ENCODE assay signal across 13 cellular contexts in genomic region chr12:2650261-2651060, GRCh38.
"Had no signal": no experiment of that assay in that cellular context is flagged by ENCODE, and none has a peak within 500 bp of the region (broad histone marks: within the 10 kb centered on the region; RNA-seq: fewer than 3 reads in every experiment).

No MANE protein-coding gene starts in this region.

- H3K27me3 ChIP-seq: gastroesophageal sphincter had no signal

- H3K4me3 ChIP-seq: gastroesophageal sphincter, psoas muscle, stomach had no signal

- H3K27ac ChIP-seq: psoas muscle, stomach had no signal

- H3K27ac Mint-ChIP-seq: activated naive CD8-positive, alpha-beta T cell treated with anti-CD3 and anti-CD28 coated beads, Interleukin-2, amount 10 ng/mL, durations not matched to agents 7 days and 5 days; T-helper 2 cell treated with Interferon-gamma antibody and Interleukin-4, amounts not matched to agents 5 μg/mL and 100 μg/mL, for 36 hours had no signal

- H3K4me1 ChIP-seq: psoas muscle had no signal

- ATAC-seq: gastroesophageal sphincter, left ventricle myocardium superior, psoas muscle, sciatic nerve had no signal

- H3K36me3 Mint-ChIP-seq: activated naive CD8-positive, alpha-beta T cell treated with anti-CD3 and anti-CD28 coated beads, Interleukin-2, amount 10 ng/mL, durations not matched to agents 7 days and 5 days had no signal

- DNase-seq: activated naive CD4-positive, alpha-beta T cell; activated naive CD8-positive, alpha-beta T cell treated with anti-CD3 and anti-CD28 coated beads, Interleukin-2, amount 10 ng/mL, durations not matched to agents 7 days and 5 days; anterior cingulate cortex; dermis blood vessel endothelial cell; left ventricle myocardium superior; mesenchymal stem cell; nephron progenitor cell; psoas muscle; stimulated activated CD4-positive, alpha-beta T cell treated with anti-CD3 and anti-CD28 coated beads, Interleukin-1b, Interleukin-23, amount 100 ng/mL, for 48 hours; stomach had no signal

- H3K9me3 Mint-ChIP-seq: activated naive CD8-positive, alpha-beta T cell treated with anti-CD3 and anti-CD28 coated beads, Interleukin-2, amount 10 ng/mL, durations not matched to agents 7 days and 5 days; nephron progenitor cell; T-helper 2 cell treated with Interferon-gamma antibody and Interleukin-4, amounts not matched to agents 5 μg/mL and 100 μg/mL, for 36 hours had no signal

- H3K9me3 ChIP-seq: gastroesophageal sphincter, psoas muscle, stomach had no signal

- H3K4me3 Mint-ChIP-seq: activated naive CD8-positive, alpha-beta T cell treated with anti-CD3 and anti-CD28 coated beads, Interleukin-2, amount 10 ng/mL, durations not matched to agents 7 days and 5 days; nephron progenitor cell; T-helper 2 cell treated with Interferon-gamma antibody and Interleukin-4, amounts not matched to agents 5 μg/mL and 100 μg/mL, for 36 hours had no signal
